8 cellular contexts compared by ENCODE assay signal in the genomic region with DNA sequence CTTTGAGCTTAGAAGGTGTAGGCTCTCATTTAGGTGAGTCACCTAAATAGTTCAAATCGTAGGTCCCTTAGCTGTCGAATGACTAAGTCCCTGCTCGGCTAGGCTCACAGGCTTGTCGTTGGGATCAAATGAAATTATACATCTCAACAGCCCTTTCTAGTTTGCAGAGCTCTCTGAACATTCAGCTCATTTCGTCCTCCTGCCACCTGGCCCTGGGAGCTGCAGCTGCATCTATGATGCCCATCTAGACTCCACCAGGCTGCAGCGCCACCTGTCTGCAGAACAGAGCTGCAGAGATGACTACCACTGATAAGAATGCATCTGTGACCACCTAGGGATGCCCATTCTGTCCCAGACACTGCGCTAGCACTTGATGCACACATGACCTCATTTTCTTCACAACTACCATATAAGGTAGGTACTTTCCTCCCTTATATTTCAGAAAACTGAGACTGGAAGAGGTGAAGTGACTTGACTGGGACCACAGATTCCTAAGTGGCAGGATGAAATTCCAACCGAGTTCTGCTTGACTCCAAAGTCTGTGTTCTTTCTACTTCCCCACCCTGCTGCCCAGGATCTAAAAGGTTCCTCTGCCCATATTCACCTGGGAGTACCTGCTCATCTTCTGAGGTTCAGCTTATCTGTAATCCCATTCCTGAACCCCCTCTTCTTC.
A peak's percentile ranks its signal among the peaks of the same experiment; 100 is the strongest.
DNase-seq lines count a peak whose midpoint lies in the region; ATAC-seq, FAIRE-seq and TF ChIP-seq lines count a peak whose summit lies in the region.

No MANE protein-coding gene starts in this region.

- TF ChIP-seq CTCF in GM12873 (IDR thresholded peaks at IDR 0.05; ENCODE audit: insufficient read depth, low read depth, low read length, missing control alignments), result peak; percentile 88

- no peak overlapping the region for H3K4me3 Mint-ChIP-seq in T-helper 17 cell

- no peak overlapping the region for H3K9ac ChIP-seq in adipocyte (ENCODE audit: low read length)

- H3K4me1 ChIP-seq in adipocyte (ENCODE audit: control insufficient read depth, insufficient read depth, low read length), result no peaks in the 10 kb centered on the region

- no peak for ATAC-seq in T-helper 17 cell

- peaks cover 49% of the 10 kb centered on the region for H3K27me3 Mint-ChIP-seq in T-helper 17 cell

- no peak overlapping the region for H3K4me3 ChIP-seq in adipocyte (ENCODE audit: low read length)

- H3K4me1 Mint-ChIP-seq in T-helper 17 cell, result peaks cover 10% of the 10 kb centered on the region

- H3K36me3 ChIP-seq in adipocyte (ENCODE audit: control insufficient read depth, insufficient read depth, low read length, severe bottlenecking), result peaks cover 11% of the 10 kb centered on the region

- DNase-seq in 8988T (peak; percentile 66), HTR-8/SVneo (ENCODE audit: insufficient read length, low spot score) (peak; percentile 66), NCI-H774 (lab: John Stamatoyannopoulos, UW) (peak; percentile 83), adipocyte (ENCODE audit: low read depth) (peak; percentile 72), iPS-NIHi7 (ENCODE audit: extremely low spot score) (peak; percentile 89), T-helper 17 cell (no peak)
- peak; percentile 43 to 55 for DNase-seq in stimulated activated CD4-positive, alpha-beta T cell treated with anti-CD3 and anti-CD28 coated beads, Interleukin-4, amount 100 ng/mL, for 48 hours (ENCODE audit: low read depth in 2 of 2)

- H3K9me3 ChIP-seq in adipocyte (ENCODE audit: control insufficient read depth, low read length) (no peaks in the 10 kb centered on the region), T-helper 17 cell (ENCODE audit: control insufficient read depth, low read length, poor library complexity, severe bottlenecking) (no peaks in the 10 kb centered on the region)

- no peaks in the 10 kb centered on the region for H3K27me3 ChIP-seq in adipocyte (replicated peaks; ENCODE audit: control insufficient read depth, insufficient read depth, low read length)

- FAIRE-seq in HTR-8/SVneo (lab: Jason Lieb, UNC), result peak; percentile 89

- no peaks in the 10 kb centered on the region for H3K36me3 Mint-ChIP-seq in T-helper 17 cell (ENCODE audit: low read depth)

- no peak overlapping the region for H3K27ac Mint-ChIP-seq in T-helper 17 cell

Comparison
In these comparisons a context has a peak if more than half of its experiments do, and no peak if none do; other contexts are left out.
1. DNase-seq: peak in 8988T (single experiment), HTR-8/SVneo (single experiment), NCI-H774 (single experiment), adipocyte (single experiment), iPS-NIHi7 (single experiment) and stimulated activated CD4-positive, alpha-beta T cell treated with anti-CD3 and anti-CD28 coated beads, Interleukin-4, amount 100 ng/mL, for 48 hours (2 of 2); none in T-helper 17 cell (0 of 3).